ENCODE assay signal across 15 cellular contexts in genomic region chr2:29113027-29113686, GRCh38. TPM values are rescaled to one million over a fixed set of nuclear protein-coding genes. Genes with fewer than 3 reads are reported as not detected.
A peak's percentile ranks its signal among the peaks of the same experiment; 100 is the strongest.
DNase-seq lines count a peak whose midpoint lies in the region; ATAC-seq and TF ChIP-seq lines count a peak whose summit lies in the region.
"Had no signal": no experiment of that assay in that cellular context is flagged by ENCODE, and none has a peak within 500 bp of the region (broad histone marks: within the 10 kb centered on the region; RNA-seq: fewer than 3 reads in every experiment).

No MANE protein-coding gene starts in this region.

- H3K9me3 Mint-ChIP-seq in neural progenitor cell, result no peaks in the 10 kb centered on the region
- H3K9me3 Mint-ChIP-seq in activated CD4-positive, alpha-beta memory T cell treated with anti-CD3 and anti-CD28 coated beads, Interleukin-2, amount 10 ng/mL, durations not matched to agents 7 days and 5 days, result no peaks in the 10 kb centered on the region
- H3K9me3 Mint-ChIP-seq: activated CD4-positive, alpha-beta T cell treated with anti-CD3 and anti-CD28 coated beads, Interleukin-2, amount 10 ng/mL, durations not matched to agents 7 days and 5 days had no signal

- H3K27me3 Mint-ChIP-seq in neural progenitor cell (ENCODE audit: insufficient read depth, low read depth), result peaks cover 13% of the 10 kb centered on the region
- H3K27me3 Mint-ChIP-seq in activated CD4-positive, alpha-beta memory T cell treated with anti-CD3 and anti-CD28 coated beads, Interleukin-2, amount 10 ng/mL, durations not matched to agents 7 days and 5 days, result peaks cover 7% of the 10 kb centered on the region

- TF ChIP-seq POLR2A in esophagus squamous epithelium (IDR thresholded peaks at IDR 0.05), result no peak

- no peaks in the 10 kb centered on the region for H4K20me1 ChIP-seq in neural progenitor cell (ENCODE audit: low read depth)

- peak overlapping the region; percentile 7 for H3K27ac Mint-ChIP-seq in neural progenitor cell
- H3K27ac Mint-ChIP-seq in activated CD4-positive, alpha-beta memory T cell treated with anti-CD3 and anti-CD28 coated beads, Interleukin-2, amount 10 ng/mL, durations not matched to agents 7 days and 5 days, result no peak overlapping the region

- in situ Hi-C loops in Caki2 (cut with HindIII; ENCODE audit: low pct_unique_long_range_greater_than_20kb, low sequenced_read_pairs), result no loop called here
- in situ Hi-C loops in SK-MEL-5 (cut with HindIII; ENCODE audit: low pct_unique_long_range_greater_than_20kb, low sequenced_read_pairs), result no loop called here

- H3K36me3 ChIP-seq in esophagus squamous epithelium, result no peaks in the 10 kb centered on the region
- no peaks in the 10 kb centered on the region for H3K36me3 ChIP-seq in neural progenitor cell
- H3K36me3 ChIP-seq: BE2C had no signal

- H3K4me3 ChIP-seq in esophagus squamous epithelium (no peak overlapping the region), neural progenitor cell (no peak overlapping the region)
- H3K4me3 ChIP-seq: lung had no signal

- 85 to 91% methylated on average over 5 of the region's 5 CpGs for WGBS in esophagus squamous epithelium, 2 donors

- no peak overlapping the region for H3K4me2 ChIP-seq in neural progenitor cell

- H3K9ac ChIP-seq in neural progenitor cell, result no peak overlapping the region

- intact Hi-C loops in esophagus squamous epithelium (cut with DNase I), result no loop called here

- DNase-seq in Caki2 (ENCODE audit: low read depth) (peak; percentile 58), SK-MEL-5 (ENCODE audit: low read depth, low spot score) (peak; percentile 85), esophagus squamous epithelium (lab: John Stamatoyannopoulos, UW) (no peak), neural progenitor cell (ENCODE audit: low spot score) (no peak), glomerular visceral epithelial cell (ENCODE audit: extremely low spot score) (no peak)
- no peak for DNase-seq in activated CD4-positive, alpha-beta memory T cell treated with anti-CD3 and anti-CD28 coated beads, Interleukin-2, amount 10 ng/mL, durations not matched to agents 7 days and 5 days
- DNase-seq: activated CD4-positive, alpha-beta T cell treated with anti-CD3 and anti-CD28 coated beads, Interleukin-2, amount 10 ng/mL, durations not matched to agents 7 days and 5 days; GF-D8; Karpas-422; NCI-H2081; stimulated activated naive CD4-positive, alpha-beta T cell had no signal

- H3K9me3 ChIP-seq in esophagus squamous epithelium (no peaks in the 10 kb centered on the region), neural progenitor cell (ENCODE audit: low read depth) (no peaks in the 10 kb centered on the region)
- H3K9me3 ChIP-seq: BE2C had no signal

- H3K4me1 ChIP-seq in esophagus squamous epithelium (peaks cover 24 to 66% (median 27%) of the 10 kb centered on the region in 3 donors), neural progenitor cell (peaks cover 2% of the 10 kb centered on the region)

- ATAC-seq in HG02938 (IDR thresholded peaks at IDR 0.05; ENCODE audit: unreplicated experiment) (no peak), HG02763 (IDR thresholded peaks at IDR 0.05; ENCODE audit: unreplicated experiment) (no peak)

- H3K36me3 Mint-ChIP-seq in neural progenitor cell, result peaks cover 2% of the 10 kb centered on the region
- H3K36me3 Mint-ChIP-seq in activated CD4-positive, alpha-beta memory T cell treated with anti-CD3 and anti-CD28 coated beads, Interleukin-2, amount 10 ng/mL, durations not matched to agents 7 days and 5 days (ENCODE audit: low read depth), result peaks cover 12% of the 10 kb centered on the region

- H3K79me2 ChIP-seq in neural progenitor cell (ENCODE audit: low read depth), result no peaks in the 10 kb centered on the region

- peaks cover 19% of the 10 kb centered on the region for H3K4me1 Mint-ChIP-seq in neural progenitor cell
- peaks cover 49% of the 10 kb centered on the region for H3K4me1 Mint-ChIP-seq in activated CD4-positive, alpha-beta memory T cell treated with anti-CD3 and anti-CD28 coated beads, Interleukin-2, amount 10 ng/mL, durations not matched to agents 7 days and 5 days

- CTCF ChIA-PET in activated CD4-positive, alpha-beta memory T cell treated with anti-CD3 and anti-CD28 coated beads, Interleukin-2, amount 10 ng/mL, durations not matched to agents 7 days and 5 days (lab: Charles Lee), result interaction anchor here (0.6 kb wide), 1 partner anchor 98 kb away, joined by 3 read pairs; no protein-coding TSS in a partner anchor

- H3K4me3 Mint-ChIP-seq in neural progenitor cell, result no peak overlapping the region
- no peak overlapping the region for H3K4me3 Mint-ChIP-seq in activated CD4-positive, alpha-beta memory T cell treated with anti-CD3 and anti-CD28 coated beads, Interleukin-2, amount 10 ng/mL, durations not matched to agents 7 days and 5 days
- H3K4me3 Mint-ChIP-seq: activated CD4-positive, alpha-beta T cell treated with anti-CD3 and anti-CD28 coated beads, Interleukin-2, amount 10 ng/mL, durations not matched to agents 7 days and 5 days had no signal

- POLR2A ChIA-PET in activated CD4-positive, alpha-beta memory T cell treated with anti-CD3 and anti-CD28 coated beads, Interleukin-2, amount 10 ng/mL, durations not matched to agents 7 days and 5 days (lab: Charles Lee), result interaction anchor here (1.6 to 6.3 kb wide), 4 partner anchors 9 to 101 kb away, joined by 4 to 67 read pairs (median 32); no protein-coding TSS in a partner anchor

- H3K27me3 ChIP-seq in esophagus squamous epithelium (peaks cover 0 to 3% (median 0%) of the 10 kb centered on the region in 4 donors), neural progenitor cell (peaks cover 76% of the 10 kb centered on the region)
- H3K27me3 ChIP-seq: BE2C had no signal

- H3K27ac ChIP-seq in esophagus squamous epithelium, result peak overlapping the region; percentile 96 to 99 (median 98)
- H3K27ac ChIP-seq in neural progenitor cell, result no peak overlapping the region

- H2AFZ ChIP-seq in neural progenitor cell (replicated peaks), result no peak overlapping the region

- H3F3A ChIP-seq in neural progenitor cell (ENCODE audit: low read depth), result no peaks in the 10 kb centered on the region

- TF ChIP-seq CTCF in esophagus squamous epithelium (IDR thresholded peaks at IDR 0.05), result no peak
- no peak for TF ChIP-seq CTCF in neural progenitor cell (IDR thresholded peaks at IDR 0.05)

RNA-seq across cellular contexts. Expression of gene CLIP4, which starts 2.1 kb away (rescaled TPM):
- total RNA-seq in Caki2 (2014; rRNA removed; shearing (Covaris generic); ENCODE audit: low replicate concordance), result 33.8 and 41.3 TPM in 2 replicates
- total RNA-seq in SK-MEL-5 (2014; rRNA removed; shearing (Covaris generic)), result 68.7 and 73.7 TPM in 2 replicates
- 30.8 and 39.9 TPM in 2 replicates for polyA plus RNA-seq in SK-MEL-5 (2015; cell fraction: cytosol; rRNA removed)
- polyA plus RNA-seq in SK-MEL-5 (2015; cell fraction: nucleus; rRNA removed), result 134 and 150 TPM in 2 replicates
- 10 to 100 TPM; 39.7 to 85.3 (median 46.5) TPM for total RNA-seq in esophagus squamous epithelium
- total RNA-seq in neural progenitor cell (ENCODE audit: low replicate concordance), result 1.5 and 2.1 TPM in 2 replicates
- 10 to 100 TPM; 31.7 to 33.7 TPM for total RNA-seq in activated CD4-positive, alpha-beta memory T cell treated with anti-CD3 and anti-CD28 coated beads, Interleukin-2, amount 10 ng/mL, durations not matched to agents 7 days and 5 days

RNA-seq across cellular contexts. Expression of gene PCARE, which starts 38.8 kb away (rescaled TPM):
- total RNA-seq in Caki2 (2014; rRNA removed; shearing (Covaris generic); ENCODE audit: low replicate concordance), result not detected in 2 replicates
- 0.03 TPM in 1 of 2 replicates, not detected in the other for total RNA-seq in SK-MEL-5 (2014; rRNA removed; shearing (Covaris generic))
- polyA plus RNA-seq in SK-MEL-5 (2015; cell fraction: cytosol; rRNA removed), result 0.01 TPM in 1 of 2 replicates, not detected in the other
- 0.02 and 0.04 TPM in 2 replicates for polyA plus RNA-seq in SK-MEL-5 (2015; cell fraction: nucleus; rRNA removed)
- total RNA-seq in esophagus squamous epithelium, result under 1 TPM in 1 of 4 donors, not detected in 3; 0.04 TPM
- not detected in 2 replicates for total RNA-seq in neural progenitor cell (ENCODE audit: low replicate concordance)
- total RNA-seq in activated CD4-positive, alpha-beta memory T cell treated with anti-CD3 and anti-CD28 coated beads, Interleukin-2, amount 10 ng/mL, durations not matched to agents 7 days and 5 days, result not detected
- total RNA-seq: activated CD4-positive, alpha-beta T cell treated with anti-CD3 and anti-CD28 coated beads, Interleukin-2, amount 10 ng/mL, durations not matched to agents 7 days and 5 days had no signal

Comparison
In these comparisons a context has a peak if more than half of its experiments do, and no peak if none do; other contexts are left out.
1. DNase-seq: peak in Caki2 (single experiment) and SK-MEL-5 (single experiment); none in esophagus squamous epithelium (single experiment), neural progenitor cell (single experiment), activated CD4-positive, alpha-beta memory T cell treated with anti-CD3 and anti-CD28 coated beads, Interleukin-2, amount 10 ng/mL, durations not matched to agents 7 days and 5 days (single experiment) and glomerular visceral epithelial cell (single experiment).
2. RNA of gene CLIP4, which starts 2.1 kb away (total RNA-seq): 68.7 to 73.7 TPM in SK-MEL-5, 39.7 to 85.3 TPM in esophagus squamous epithelium, 33.8 to 41.3 TPM in Caki2 and 31.7 to 33.7 TPM in activated CD4-positive, alpha-beta memory T cell treated with anti-CD3 and anti-CD28 coated beads, Interleukin-2, amount 10 ng/mL, durations not matched to agents 7 days and 5 days; 1.5 to 2.1 TPM in neural progenitor cell; every median in the first group is over 10 times any median in the second.